In genomic region chr12:41045509-41045908, GRCh38 we compare ENCODE assay signal across 30 cellular contexts.
"Had no signal": no experiment of that assay in that cellular context is flagged by ENCODE, and none has a peak within 500 bp of the region (broad histone marks: within the 10 kb centered on the region; RNA-seq: fewer than 3 reads in every experiment).

No MANE protein-coding gene starts in this region.

- H3K4me2 ChIP-seq: SK-N-SH had no signal

- H3K36me3 ChIP-seq: breast epithelium, Peyer's patch, SJSA1 had no signal

- H3K9me2 ChIP-seq: SK-N-SH had no signal

- H3K4me1 ChIP-seq: body of pancreas, breast epithelium, Peyer's patch, SJSA1 had no signal

- H3K4me3 ChIP-seq: body of pancreas, breast epithelium, Peyer's patch, SJSA1 had no signal

- H3K27me3 ChIP-seq: body of pancreas, breast epithelium, Peyer's patch, SJSA1 had no signal

- DNase-seq: activated CD4-positive, alpha-beta T cell treated with anti-CD3 and anti-CD28 coated beads, Interleukin-2, amount 10 ng/mL, durations not matched to agents 24 days and 14 days; activated CD4-positive, alpha-beta T cell treated with anti-CD3 and anti-CD28 coated beads, Interleukin-2, amount 50 U/mL, for 4 hours; activated CD8-positive, alpha-beta T cell treated with anti-CD3 and anti-CD28 coated beads for 36 hours; activated effector memory CD4-positive, alpha-beta T cell treated with anti-CD3 and anti-CD28 coated beads, Interleukin-2, amount 50 U/mL, for 16 hours; activated naive CD4-positive, alpha-beta T cell; activated naive CD4-positive, alpha-beta T cell treated with anti-CD3 and anti-CD28 coated beads, Interleukin-2, amount 50 U/mL, for 16 hours; activated naive CD8-positive, alpha-beta T cell treated with anti-CD3 and anti-CD28 coated beads for 36 hours; activated T-cell treated with anti-CD3 and anti-CD28 coated beads, Interleukin-2, amount 50 U/mL, for 1 hour; activated T-cell treated with anti-CD3 and anti-CD28 coated beads, Interleukin-2, amount 50 U/mL, for 72 hours; body of pancreas; KG1; MM.1S; MV-4-11; NCI-H1092 treated with DMSO at 0.1 percent for 48 hours; NCI-H1417; NCI-H146; NCI-H187 treated with DMSO at 0.1 percent for 48 hours; NCI-H2081; NCI-H345; NCI-H524 treated with DMSO at 0.1 percent for 48 hours; NCI-H748 treated with DMSO at 0.1 percent for 48 hours; NK-92 treated with Interleukin-12 subunit alpha and Interleukin-12 subunit beta, amount 100 ng/mL, for 24 hours; PC-3; Peyer's patch; RPMI8226; SHP77 treated with DMSO at 0.1 percent for 48 hours; SK-N-SH had no signal

- ATAC-seq: activated CD8-positive, alpha-beta T cell treated with anti-CD3 and anti-CD28 coated beads for 36 hours; activated T-cell treated with anti-CD3 and anti-CD28 coated beads, Interleukin-2, amount 50 U/mL, for 72 hours; activated T-helper 17 cell treated with anti-CD3 and anti-CD28 coated beads, Interleukin-2, amount 50 U/mL, for 72 hours; body of pancreas; PC-3 had no signal

- H3K9ac ChIP-seq: SK-N-SH had no signal

- H3K27ac ChIP-seq: body of pancreas, breast epithelium, Peyer's patch, SJSA1 had no signal

- H3K9me3 ChIP-seq: body of pancreas, breast epithelium, Peyer's patch, SJSA1, SK-N-SH had no signal
